In the genomic region with DNA sequence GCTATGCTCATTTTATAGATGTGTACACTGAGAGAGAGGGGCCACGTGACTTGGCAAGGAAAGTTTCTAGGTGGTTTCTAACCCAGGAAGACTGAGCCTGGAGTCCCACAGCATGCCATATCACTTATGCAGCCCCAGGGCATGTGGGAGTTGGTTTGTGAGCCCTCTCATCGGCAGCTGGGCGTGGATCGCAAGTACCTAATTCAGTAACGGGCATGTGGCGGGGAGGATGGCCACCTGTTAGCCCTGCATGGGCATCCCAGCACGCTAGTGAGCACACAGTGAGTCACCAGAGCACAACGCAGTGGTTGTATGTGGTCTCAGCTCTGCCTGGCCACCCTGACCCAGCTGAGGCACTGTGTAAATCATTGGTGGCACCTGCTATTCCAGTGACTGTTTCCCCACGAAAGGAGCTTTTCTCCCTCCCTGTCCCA, we compare ENCODE assay signal across 13 cellular contexts.
DNase-seq lines count a peak whose midpoint lies in the region; ATAC-seq, FAIRE-seq and TF ChIP-seq lines count a peak whose summit lies in the region.
"Had no signal": no experiment of that assay in that cellular context is flagged by ENCODE, and none has a peak within 500 bp of the region (broad histone marks: within the 10 kb centered on the region; RNA-seq: fewer than 3 reads in every experiment).

No MANE protein-coding gene starts in this region.

- WGBS in mammary epithelial cell (ENCODE audit: low coverage, missing lambda C conversion rate) = 13% methylated on average over 8 of the region's 9 CpGs

- CTCF ChIA-PET in mammary epithelial cell (lab: Charles Lee; ENCODE audit: low non-redundant PET) = no interaction called here

- ATAC-seq in HG03039 (IDR thresholded peaks at IDR 0.05; ENCODE audit: unreplicated experiment) (no peak), GM21723 (IDR thresholded peaks at IDR 0.05; ENCODE audit: unreplicated experiment) (no peak)
- ATAC-seq: stimulated activated naive CD8-positive, alpha-beta T cell treated with anti-CD3 and anti-CD28 coated beads, Interleukin-15, Interleukin-2, amounts not matched to agents 100 U/mL and 50 U/mL, for 24 hours had no signal

- no peak overlapping the region for H2AFZ ChIP-seq in mammary epithelial cell (ENCODE audit: low read depth, low read length)
- H2AFZ ChIP-seq: neural progenitor cell had no signal

- peak; percentile 92 for FAIRE-seq in H54 (lab: Jason Lieb, UNC)

- no peaks in the 10 kb centered on the region for H3K27me3 ChIP-seq in mammary epithelial cell (ENCODE audit: insufficient read depth, low read length)
- H3K27me3 ChIP-seq: neural progenitor cell had no signal

- TF ChIP-seq CTCF in mammary epithelial cell (conservative IDR thresholded peaks at IDR 0.05 in 1 of 2, IDR thresholded peaks at IDR 0.05 in 1 of 2; ENCODE audit: extremely low read depth in 1 of 2, insufficient read depth in 1 of 2, low read depth in 1 of 2, low read length in 2 of 2) = no peak
- TF ChIP-seq CTCF in GM13977 (IDR thresholded peaks at IDR 0.05; ENCODE audit: extremely low read depth, insufficient read depth, missing control alignments) = no peak

- intact Hi-C loops in mammary epithelial cell (cut with micrococcal nuclease) (no loop called here), posterior vena cava (cut with DNase I) (no loop called here)

- no peak overlapping the region for H3K4me2 ChIP-seq in mammary epithelial cell (ENCODE audit: insufficient read depth, low read depth, low read length)
- H3K4me2 ChIP-seq: neural progenitor cell had no signal

- H3K9ac ChIP-seq in mammary epithelial cell (ENCODE audit: insufficient read depth, low read length) = no peak overlapping the region
- H3K9ac ChIP-seq: neural progenitor cell had no signal

- DNase-seq in H54 (ENCODE audit: insufficient read length, low spot score) (peak; percentile 94), NCI-H524 treated with DMSO at 0.1 percent for 48 hours (lab: John Stamatoyannopoulos, UW) (peak; percentile 32), mammary epithelial cell (peak; percentile 93), posterior vena cava (ENCODE audit: low spot score) (peak; percentile 59), DMS153 (lab: John Stamatoyannopoulos, UW) (no peak), GM13977 (ENCODE audit: low spot score) (no peak)
- DNase-seq: activated T-cell treated with anti-CD3 and anti-CD28 coated beads, Interleukin-2, amount 50 U/mL, for 1 hour; CD4-positive, CD25-positive, alpha-beta regulatory T cell; stimulated activated naive CD8-positive, alpha-beta T cell treated with anti-CD3 and anti-CD28 coated beads, Interleukin-15, Interleukin-2, amounts not matched to agents 100 U/mL and 50 U/mL, for 24 hours had no signal

- 0 out of 2 replicates have a peak, but pooled peaks have one; percentile 12 for TF ChIP-seq POLR2A in H54 (IDR thresholded peaks at IDR 0.05; ENCODE audit: low read depth, low read length)

- no peak overlapping the region for H3K27ac ChIP-seq in mammary epithelial cell (ENCODE audit: insufficient read depth, low read depth, low read length)
- H3K27ac ChIP-seq: neural progenitor cell, skin epidermis had no signal

- peaks cover 14% of the 10 kb centered on the region for H3K4me1 ChIP-seq in mammary epithelial cell (ENCODE audit: insufficient read depth, low read length)
- H3K4me1 ChIP-seq: neural progenitor cell had no signal

- no TSS peak for BruUV-seq in mammary epithelial cell (replicated peaks; lab: Mats Ljungman, UMichigan)

- in situ Hi-C loops in mammary epithelial cell (cut with MboI; ENCODE audit: low sequenced_read_pairs in 2 of 2) = loop anchor here (25.0 kb wide), 2 partner anchors 365 to 615 kb away; no protein-coding TSS in a partner anchor
- in situ Hi-C loops in GM13977 (cut with MboI; ENCODE audit: low pct_unique_long_range_greater_than_20kb, low sequenced_read_pairs, unreplicated experiment) = no loop called here

- H4K20me1 ChIP-seq in mammary epithelial cell (ENCODE audit: insufficient read depth, low read length) = no peaks in the 10 kb centered on the region

- no peaks in the 10 kb centered on the region for H3K36me3 ChIP-seq in mammary epithelial cell (ENCODE audit: insufficient read depth, low read length)
- H3K36me3 ChIP-seq: neural progenitor cell had no signal

- no peaks in the 10 kb centered on the region for H3K79me2 ChIP-seq in mammary epithelial cell (ENCODE audit: insufficient read depth, low read length)

- no peaks in the 10 kb centered on the region for H3K9me3 ChIP-seq in mammary epithelial cell (replicated peaks; ENCODE audit: insufficient read depth, low read length)

- dilution Hi-C loops in mammary epithelial cell (cut with HindIII; ENCODE audit: low sequenced_read_pairs) = no loop called here

- no peak overlapping the region for H3K4me3 ChIP-seq in mammary epithelial cell (replicated peaks in 1 of 3; ENCODE audit: insufficient read depth in 1 of 3, low read depth in 2 of 3, low read length in 3 of 3)
- H3K4me3 ChIP-seq: neural progenitor cell, skin epidermis had no signal

Comparison
In these comparisons a context has a peak if more than half of its experiments do, and no peak if none do; other contexts are left out.
1. DNase-seq: peak in H54 (single experiment), NCI-H524 treated with DMSO at 0.1 percent for 48 hours (single experiment), mammary epithelial cell (single experiment) and posterior vena cava (single experiment); none in DMS153 (single experiment) and GM13977 (single experiment).